Comparison of ENCODE assay signal across 8 cellular contexts in genomic region chr9:89603629-89604462, GRCh38. TPM values are rescaled to one million over a fixed set of nuclear protein-coding genes. Genes with fewer than 3 reads are reported as not detected.
DNase-seq lines count a peak whose midpoint lies in the region; ATAC-seq and TF ChIP-seq lines count a peak whose summit lies in the region.

No MANE protein-coding gene starts in this region.

- CTCF ChIA-PET in activated CD4-positive, alpha-beta T cell treated with anti-CD3 and anti-CD28 coated beads for 36 hours (lab: Charles Lee), result interaction anchor here (0.5 to 6.2 kb wide), 20 partner anchors 11 to 575 kb away, joined by 3 to 114 read pairs (median 5); no protein-coding TSS in a partner anchor

- peak overlapping the region; percentile 74 for H3K4me3 Mint-ChIP-seq in activated CD4-positive, alpha-beta T cell treated with anti-CD3 and anti-CD28 coated beads for 36 hours
- peak overlapping the region; percentile 79 for H3K4me3 Mint-ChIP-seq in stimulated activated effector memory CD8-positive, alpha-beta T cell treated with anti-CD3 and anti-CD28 coated beads, Interleukin-12 subunit alpha, Interleukin-12 subunit beta, amount 100 ng/mL, for 72 hours

- TF ChIP-seq CTCF in GM12874 (IDR thresholded peaks at IDR 0.05; ENCODE audit: insufficient read depth, low read depth, low read length), result peak; percentile 25; the same call in 1 of the 2 replicates

- H3K4me1 Mint-ChIP-seq in activated CD4-positive, alpha-beta T cell treated with anti-CD3 and anti-CD28 coated beads for 36 hours, result peaks cover 33% of the 10 kb centered on the region
- H3K4me1 Mint-ChIP-seq in stimulated activated effector memory CD8-positive, alpha-beta T cell treated with anti-CD3 and anti-CD28 coated beads, Interleukin-12 subunit alpha, Interleukin-12 subunit beta, amount 100 ng/mL, for 72 hours, result peaks cover 32% of the 10 kb centered on the region

- POLR2A ChIA-PET in activated CD4-positive, alpha-beta T cell treated with anti-CD3 and anti-CD28 coated beads for 36 hours (lab: Charles Lee), result interaction anchor here (0.6 to 0.9 kb wide), 2 partner anchors 320 to 566 kb away, joined by 3 to 4 read pairs; no protein-coding TSS in a partner anchor

- no peak overlapping the region for H3K27ac Mint-ChIP-seq in activated CD4-positive, alpha-beta T cell treated with anti-CD3 and anti-CD28 coated beads for 36 hours
- H3K27ac Mint-ChIP-seq in stimulated activated effector memory CD8-positive, alpha-beta T cell treated with anti-CD3 and anti-CD28 coated beads, Interleukin-12 subunit alpha, Interleukin-12 subunit beta, amount 100 ng/mL, for 72 hours, result no peak overlapping the region

- DNase-seq in NCI-H2081 treated with DMSO at 0.1 percent for 48 hours (lab: John Stamatoyannopoulos, UW) (peak; percentile 55), medulla oblongata (ENCODE audit: extremely low spot score) (peak; percentile 83)
- peak; percentile 59 for DNase-seq in activated CD4-positive, alpha-beta T cell treated with anti-CD3 and anti-CD28 coated beads for 36 hours
- peak; percentile 8 for DNase-seq in effector CD8-positive, alpha-beta T cell (lab: John Stamatoyannopoulos, UW)
- DNase-seq in stimulated activated effector memory CD8-positive, alpha-beta T cell treated with anti-CD3 and anti-CD28 coated beads, Interleukin-12 subunit alpha, Interleukin-12 subunit beta, amount 100 ng/mL, for 72 hours (ENCODE audit: low spot score in 2 of 2), result peak in 1 of 2 donors; percentile 11

- ATAC-seq in activated CD4-positive, alpha-beta T cell treated with anti-CD3 and anti-CD28 coated beads for 36 hours, result no peak
- no peak for ATAC-seq in stimulated activated effector memory CD8-positive, alpha-beta T cell treated with anti-CD3 and anti-CD28 coated beads, Interleukin-12 subunit alpha, Interleukin-12 subunit beta, amount 100 ng/mL, for 72 hours
- ATAC-seq in HG02588 (IDR thresholded peaks at IDR 0.05; ENCODE audit: unreplicated experiment) (no peak), HG03342 (IDR thresholded peaks at IDR 0.05; ENCODE audit: unreplicated experiment) (no peak)

- intact Hi-C loops in activated CD4-positive, alpha-beta T cell treated with anti-CD3 and anti-CD28 coated beads for 36 hours (cut with DNase I, micrococcal nuclease), result loop anchor here (1.0 to 10.0 kb wide), 12 partner anchors 97 to 1151 kb away; no protein-coding TSS in a partner anchor

- H3K27me3 Mint-ChIP-seq in activated CD4-positive, alpha-beta T cell treated with anti-CD3 and anti-CD28 coated beads for 36 hours, result no peaks in the 10 kb centered on the region

- no peaks in the 10 kb centered on the region for H3K36me3 Mint-ChIP-seq in activated CD4-positive, alpha-beta T cell treated with anti-CD3 and anti-CD28 coated beads for 36 hours (ENCODE audit: low read depth)
- H3K36me3 Mint-ChIP-seq in stimulated activated effector memory CD8-positive, alpha-beta T cell treated with anti-CD3 and anti-CD28 coated beads, Interleukin-12 subunit alpha, Interleukin-12 subunit beta, amount 100 ng/mL, for 72 hours, result peaks cover 18% of the 10 kb centered on the region

- H3K9me3 Mint-ChIP-seq in activated CD4-positive, alpha-beta T cell treated with anti-CD3 and anti-CD28 coated beads for 36 hours (ENCODE audit: low read depth), result no peaks in the 10 kb centered on the region
- H3K9me3 Mint-ChIP-seq in stimulated activated effector memory CD8-positive, alpha-beta T cell treated with anti-CD3 and anti-CD28 coated beads, Interleukin-12 subunit alpha, Interleukin-12 subunit beta, amount 100 ng/mL, for 72 hours, result no peaks in the 10 kb centered on the region

RNA-seq across cellular contexts. Expression of gene GADD45G, which starts 1.0 kb away (rescaled TPM):
- 1 to 10 TPM; 1.2 to 1.6 TPM for total RNA-seq in activated CD4-positive, alpha-beta T cell treated with anti-CD3 and anti-CD28 coated beads for 36 hours
